9 cellular contexts compared by ENCODE assay signal in the genomic region with DNA sequence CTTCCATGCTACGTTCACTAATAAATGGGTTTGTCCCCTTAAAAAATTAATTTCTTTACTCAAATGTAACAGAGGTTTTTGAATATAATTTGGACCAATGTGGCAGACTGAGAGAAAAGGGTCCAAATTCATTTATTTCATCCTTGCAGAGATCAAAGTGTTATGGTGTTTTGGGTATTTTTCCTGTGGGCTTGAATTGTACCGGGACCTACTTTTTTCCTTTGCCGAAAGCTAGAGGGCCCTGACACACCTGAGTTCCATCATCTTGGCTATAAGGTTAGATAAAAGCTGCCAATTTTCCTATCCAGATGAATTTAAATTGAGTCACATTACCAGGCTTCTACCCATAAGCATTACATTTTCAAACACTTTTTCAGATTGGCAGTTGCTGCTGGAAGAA. TPM values are rescaled to one million over a fixed set of nuclear protein-coding genes. Genes with fewer than 3 reads are reported as not detected.
DNase-seq lines count a peak whose midpoint lies in the region; ATAC-seq and TF ChIP-seq lines count a peak whose summit lies in the region.
"Had no signal": no experiment of that assay in that cellular context is flagged by ENCODE, and none has a peak within 500 bp of the region (broad histone marks: within the 10 kb centered on the region; RNA-seq: fewer than 3 reads in every experiment).

No MANE protein-coding gene starts in this region.

- H3K4me3 ChIP-seq in SJSA1 (peak overlapping the region; percentile 84), suprapubic skin (peak overlapping the region; percentile 78), heart left ventricle (peak overlapping the region in 6 of 12 donors; percentile 58 to 79 (median 68))

- no peak for DNase-seq in activated CD8-positive, alpha-beta memory T cell treated with anti-CD3 and anti-CD28 coated beads, Interleukin-2, amount 10 ng/mL, durations not matched to agents 7 days and 5 days
- DNase-seq in activated CD8-positive, alpha-beta memory T cell treated with anti-CD3 and anti-CD28 coated beads for 24 hours: no peak
- DNase-seq in SJSA1 (ENCODE audit: low read depth in 1 of 2, low spot score in 2 of 2) (no peak), glutamatergic neuron (no peak), suprapubic skin (ENCODE audit: low spot score in 2 of 2) (no peak), heart left ventricle (no peak), COLO829 (ENCODE audit: low spot score) (no peak), MV-4-11 (lab: John Stamatoyannopoulos, UW) (no peak)

- peaks cover 45% of the 10 kb centered on the region for H3K36me3 ChIP-seq in SJSA1
- no peaks in the 10 kb centered on the region for H3K36me3 ChIP-seq in suprapubic skin
- peaks cover 0 to 14% (median 0%) of the 10 kb centered on the region in 9 donors for H3K36me3 ChIP-seq in heart left ventricle
- H3K36me3 ChIP-seq: right atrium auricular region had no signal

- H3K27me3 Mint-ChIP-seq in activated CD8-positive, alpha-beta memory T cell treated with anti-CD3 and anti-CD28 coated beads, Interleukin-2, amount 10 ng/mL, durations not matched to agents 7 days and 5 days: no peaks in the 10 kb centered on the region
- H3K27me3 Mint-ChIP-seq in glutamatergic neuron (ENCODE audit: unreplicated experiment): no peaks in the 10 kb centered on the region

- TF ChIP-seq EP300 in suprapubic skin (IDR thresholded peaks at IDR 0.05): no peak

- CTCF ChIA-PET in activated CD8-positive, alpha-beta memory T cell treated with anti-CD3 and anti-CD28 coated beads, Interleukin-2, amount 10 ng/mL, durations not matched to agents 7 days and 5 days (lab: Charles Lee): interaction anchor here (1.0 to 1.7 kb wide), 4 partner anchors 9 to 152 kb away, joined by 3 to 4 read pairs (median 4); no protein-coding TSS in a partner anchor

- peaks cover 31% of the 10 kb centered on the region for H3K4me1 Mint-ChIP-seq in activated CD8-positive, alpha-beta memory T cell treated with anti-CD3 and anti-CD28 coated beads, Interleukin-2, amount 10 ng/mL, durations not matched to agents 7 days and 5 days
- H3K4me1 Mint-ChIP-seq in glutamatergic neuron (ENCODE audit: low read depth, unreplicated experiment): peaks cover 3% of the 10 kb centered on the region

- H3K4me3 Mint-ChIP-seq in activated CD8-positive, alpha-beta memory T cell treated with anti-CD3 and anti-CD28 coated beads, Interleukin-2, amount 10 ng/mL, durations not matched to agents 7 days and 5 days: peak overlapping the region; percentile 93
- peak overlapping the region; percentile 94 for H3K4me3 Mint-ChIP-seq in glutamatergic neuron (ENCODE audit: unreplicated experiment)

- no peak for ATAC-seq in activated CD8-positive, alpha-beta memory T cell treated with anti-CD3 and anti-CD28 coated beads, Interleukin-2, amount 10 ng/mL, durations not matched to agents 7 days and 5 days
- ATAC-seq in heart left ventricle: no peak

- TF ChIP-seq POLR2A in suprapubic skin (IDR thresholded peaks at IDR 0.05): no peak
- TF ChIP-seq POLR2A in heart left ventricle (IDR thresholded peaks at IDR 0.05): no peak

- intact Hi-C loops in heart left ventricle (cut with DNase I): loop anchor here in 2 of 10 donors (10.0 kb wide), 1 partner anchor 121 kb away; a partner anchor contains a TSS

- H3K9me3 ChIP-seq in SJSA1 (replicated peaks) (no peaks in the 10 kb centered on the region), suprapubic skin (no peaks in the 10 kb centered on the region), heart left ventricle (no peaks in the 10 kb centered on the region)
- H3K9me3 ChIP-seq: right atrium auricular region had no signal

- WGBS in suprapubic skin: 33% methylated on average over 3 of the region's 3 CpGs
- WGBS in heart left ventricle, 4 donors: 55 to 71% (median 65%) methylated on average over 3 of the region's 3 CpGs

- peak overlapping the region; percentile 98 for H3K27ac Mint-ChIP-seq in activated CD8-positive, alpha-beta memory T cell treated with anti-CD3 and anti-CD28 coated beads, Interleukin-2, amount 10 ng/mL, durations not matched to agents 7 days and 5 days
- no peak overlapping the region for H3K27ac Mint-ChIP-seq in glutamatergic neuron (ENCODE audit: unreplicated experiment)

- no peaks in the 10 kb centered on the region for H3K9me3 Mint-ChIP-seq in activated CD8-positive, alpha-beta memory T cell treated with anti-CD3 and anti-CD28 coated beads, Interleukin-2, amount 10 ng/mL, durations not matched to agents 7 days and 5 days (ENCODE audit: low read depth)
- no peaks in the 10 kb centered on the region for H3K9me3 Mint-ChIP-seq in glutamatergic neuron (ENCODE audit: unreplicated experiment)

- H3K27ac ChIP-seq in SJSA1: peak overlapping the region; percentile 97
- H3K27ac ChIP-seq in suprapubic skin: no peak overlapping the region
- H3K27ac ChIP-seq in heart left ventricle: no peak overlapping the region
- H3K27ac ChIP-seq: right atrium auricular region had no signal

- TF ChIP-seq CTCF in glutamatergic neuron (IDR thresholded peaks at IDR 0.05; ENCODE audit: partially characterized antibody, unreplicated experiment) (no peak), suprapubic skin (IDR thresholded peaks at IDR 0.05) (no peak), heart left ventricle (IDR thresholded peaks at IDR 0.05) (no peak)

- peaks cover 38% of the 10 kb centered on the region for H3K36me3 Mint-ChIP-seq in activated CD8-positive, alpha-beta memory T cell treated with anti-CD3 and anti-CD28 coated beads, Interleukin-2, amount 10 ng/mL, durations not matched to agents 7 days and 5 days
- no peaks in the 10 kb centered on the region for H3K36me3 Mint-ChIP-seq in glutamatergic neuron (ENCODE audit: unreplicated experiment)

- no peaks in the 10 kb centered on the region for H3K27me3 ChIP-seq in SJSA1 (replicated peaks)
- H3K27me3 ChIP-seq in suprapubic skin: no peaks in the 10 kb centered on the region
- no peaks in the 10 kb centered on the region for H3K27me3 ChIP-seq in heart left ventricle
- H3K27me3 ChIP-seq: right atrium auricular region had no signal

- H3K4me1 ChIP-seq in SJSA1 (replicated peaks): peaks cover 10% of the 10 kb centered on the region
- peaks cover 9% of the 10 kb centered on the region for H3K4me1 ChIP-seq in suprapubic skin
- H3K4me1 ChIP-seq in heart left ventricle: peaks cover 0 to 14% (median 5%) of the 10 kb centered on the region in 12 donors

RNA-seq across cellular contexts. Expression of a gene that starts 0.9 kb away (rescaled TPM):
- 10 to 100 TPM; 95.3 to 97.0 TPM for total RNA-seq in activated CD8-positive, alpha-beta memory T cell treated with anti-CD3 and anti-CD28 coated beads, Interleukin-2, amount 10 ng/mL, durations not matched to agents 7 days and 5 days
- 83.8 and 127 TPM in 2 replicates for total RNA-seq in SJSA1 (2014; rRNA removed; shearing (Covaris generic))
- 13.1 TPM for total RNA-seq in glutamatergic neuron (ENCODE audit: unreplicated experiment)
- 10 to 100 TPM in 2 of 4 donors, 1 to 10 TPM in 2; 8.6 to 17.7 (median 11.8) TPM for total RNA-seq in suprapubic skin
- total RNA-seq in heart left ventricle: 1 to 10 TPM in 2 of 9 donors, under 1 TPM in 5, not detected in 2; 0.25 to 6.3 (median 0.66) TPM
- polyA plus RNA-seq in heart left ventricle: under 1 TPM in 1 of 2 donors, not detected in 1; 0.18 TPM
